ENCODE assay signal across 19 cellular contexts in genomic region chr10:49295297-49295696, GRCh38. TPM values are rescaled to one million over a fixed set of nuclear protein-coding genes. Genes with fewer than 3 reads are reported as not detected.
DNase-seq lines count a peak whose midpoint lies in the region; TF ChIP-seq lines count a peak whose summit lies in the region.
"Had no signal": no experiment of that assay in that cellular context is flagged by ENCODE, and none has a peak within 500 bp of the region (broad histone marks: within the 10 kb centered on the region; RNA-seq: fewer than 3 reads in every experiment).

No MANE protein-coding gene starts in this region.

- peaks cover 66% of the 10 kb centered on the region for H3K4me1 ChIP-seq in left ventricle myocardium inferior
- H3K4me1 ChIP-seq in right atrium auricular region, result peaks cover 0 to 41% of the 10 kb centered on the region in 2 donors
- H3K4me1 ChIP-seq in HEK293 (ENCODE audit: control insufficient read depth, insufficient read depth, low read length), result peaks cover 8% of the 10 kb centered on the region; the same call in 1 of the 2 replicates
- peaks cover 0 to 22% of the 10 kb centered on the region in 2 donors for H3K4me1 ChIP-seq in neuronal stem cell (ENCODE audit: control insufficient read depth in 2 of 2, insufficient read depth in 1 of 2, low read depth in 1 of 2, low read length in 2 of 2)
- H3K4me1 ChIP-seq in skeletal muscle tissue (ENCODE audit: control insufficient read depth in 3 of 3, insufficient read depth in 3 of 3, low read length in 3 of 3), result peaks cover 41 to 63% (median 54%) of the 10 kb centered on the region in 3 donors
- H3K4me1 ChIP-seq in mammary epithelial cell (ENCODE audit: insufficient read depth, low read length), result no peaks in the 10 kb centered on the region

- no peak overlapping the region for H3K23ac ChIP-seq in neuronal stem cell (ENCODE audit: low read depth, low read length, poor library complexity)

- in situ Hi-C loops in mammary epithelial cell (cut with MboI; ENCODE audit: low sequenced_read_pairs in 2 of 2), result no loop called here

- H3K79me1 ChIP-seq in neuronal stem cell (ENCODE audit: low read depth, low read length), result no peaks in the 10 kb centered on the region

- no peak overlapping the region for H3K4me3 ChIP-seq in left ventricle myocardium inferior
- no peak overlapping the region for H3K4me3 ChIP-seq in right atrium auricular region
- H3K4me3 ChIP-seq in HEK293 (ENCODE audit: low read depth, low read length), result no peak overlapping the region
- no peak overlapping the region for H3K4me3 ChIP-seq in neuronal stem cell (ENCODE audit: low read length in 2 of 2)
- peak overlapping the region in 1 of 3 donors; percentile 4 for H3K4me3 ChIP-seq in skeletal muscle tissue (ENCODE audit: low read length in 3 of 3)
- no peak overlapping the region for H3K4me3 ChIP-seq in mammary epithelial cell (replicated peaks in 1 of 3; ENCODE audit: insufficient read depth in 1 of 3, low read depth in 2 of 3, low read length in 3 of 3)
- H3K4me3 ChIP-seq: BLaER1, GM23338 had no signal

- TF ChIP-seq CTCF in left ventricle myocardium inferior (IDR thresholded peaks at IDR 0.05; ENCODE audit: borderline replicate concordance) (no peak), right atrium auricular region (IDR thresholded peaks at IDR 0.05) (no peak), HEK293 (tag by site-specific recombination; IDR thresholded peaks at IDR 0.05) (no peak), mammary epithelial cell (conservative IDR thresholded peaks at IDR 0.05 in 1 of 2, IDR thresholded peaks at IDR 0.05 in 1 of 2; ENCODE audit: extremely low read depth in 1 of 2, insufficient read depth in 1 of 2, low read depth in 1 of 2, low read length in 2 of 2) (no peak)

- CTCF ChIA-PET in HEK293 (lab: Yijun Ruan, JAX) (no interaction called here), mammary epithelial cell (lab: Charles Lee; ENCODE audit: low non-redundant PET) (no interaction called here)

- no peak overlapping the region for H2BK12ac ChIP-seq in neuronal stem cell (ENCODE audit: low read length)

- intact Hi-C loops in left ventricle myocardium inferior (cut with micrococcal nuclease), result no loop called here
- intact Hi-C loops in mammary epithelial cell (cut with micrococcal nuclease), result no loop called here

- H3K36me3 ChIP-seq in left ventricle myocardium inferior (no peaks in the 10 kb centered on the region), right atrium auricular region (no peaks in the 10 kb centered on the region), HEK293 (ENCODE audit: control insufficient read depth in 2 of 2, insufficient read depth in 1 of 2, low read length in 2 of 2) (no peaks in the 10 kb centered on the region), neuronal stem cell (replicated peaks in 1 of 2; ENCODE audit: control insufficient read depth in 2 of 2, insufficient read depth in 2 of 2, low read length in 2 of 2) (no peaks in the 10 kb centered on the region), skeletal muscle tissue (ENCODE audit: control insufficient read depth in 3 of 3, insufficient read depth in 3 of 3, low read length in 3 of 3) (peaks cover 0 to 8% (median 0%) of the 10 kb centered on the region in 3 donors), mammary epithelial cell (ENCODE audit: insufficient read depth, low read length) (no peaks in the 10 kb centered on the region)
- H3K36me3 ChIP-seq: BLaER1 had no signal

- H3K9ac ChIP-seq in neuronal stem cell (ENCODE audit: low read depth, low read length, poor library complexity) (no peak overlapping the region), skeletal muscle tissue (ENCODE audit: low read depth in 1 of 3, low read length in 3 of 3) (peak overlapping the region; percentile 11 to 98 (median 16)), mammary epithelial cell (ENCODE audit: insufficient read depth, low read length) (no peak overlapping the region)
- H3K9ac ChIP-seq: BLaER1 had no signal

- peak overlapping the region; percentile 11 for H3K18ac ChIP-seq in neuronal stem cell (ENCODE audit: low read length)

- no peak overlapping the region for H3K14ac ChIP-seq in neuronal stem cell (ENCODE audit: low read length)

- no peaks in the 10 kb centered on the region for H4K20me1 ChIP-seq in mammary epithelial cell (ENCODE audit: insufficient read depth, low read length)
- H4K20me1 ChIP-seq: BLaER1 had no signal

- H3K4ac ChIP-seq in neuronal stem cell (ENCODE audit: low read length), result no peak overlapping the region

- no peak overlapping the region for H4K8ac ChIP-seq in neuronal stem cell (ENCODE audit: low read depth, low read length)

- dilution Hi-C loops in mammary epithelial cell (cut with HindIII; ENCODE audit: low sequenced_read_pairs), result no loop called here

- no peak overlapping the region for H3K4me2 ChIP-seq in neuronal stem cell (ENCODE audit: insufficient read depth, low read length, poor library complexity, severe bottlenecking)
- no peak overlapping the region for H3K4me2 ChIP-seq in mammary epithelial cell (ENCODE audit: insufficient read depth, low read depth, low read length)
- H3K4me2 ChIP-seq: BLaER1, GM23338 had no signal

- H3K27me3 ChIP-seq in left ventricle myocardium inferior (ENCODE audit: low read depth) (no peaks in the 10 kb centered on the region), right atrium auricular region (no peaks in the 10 kb centered on the region), neuronal stem cell (ENCODE audit: control insufficient read depth in 3 of 3, insufficient read depth in 3 of 3, low read depth in 1 of 3, low read length in 3 of 3) (peaks cover 0 to 5% (median 0%) of the 10 kb centered on the region in 3 experiments), skeletal muscle tissue (ENCODE audit: control insufficient read depth in 3 of 3, insufficient read depth in 3 of 3, low read length in 3 of 3) (no peaks in the 10 kb centered on the region), mammary epithelial cell (ENCODE audit: insufficient read depth, low read length) (peaks cover 4% of the 10 kb centered on the region)
- H3K27me3 ChIP-seq: BLaER1 had no signal

- H2AK5ac ChIP-seq in neuronal stem cell (ENCODE audit: low read depth, low read length), result no peak overlapping the region

- no CpG with 5 or more reads among the region's 3 CpGs for WGBS in neuronal stem cell (ENCODE audit: extremely low coverage in 2 of 2, insufficient read length in 2 of 2, insufficient replicate concordance in 1 of 2), 2 donors
- 45% methylated on average over 3 of the region's 3 CpGs for WGBS in mammary epithelial cell (ENCODE audit: low coverage, missing lambda C conversion rate)

- POLR2A ChIA-PET in HEK293 (lab: Yijun Ruan, JAX), result no interaction called here

- H2BK120ac ChIP-seq in neuronal stem cell (ENCODE audit: low read depth, low read length), result no peak overlapping the region

- H2AFZ ChIP-seq in neuronal stem cell (ENCODE audit: low read length), result no peak overlapping the region
- H2AFZ ChIP-seq in mammary epithelial cell (ENCODE audit: low read depth, low read length), result no peak overlapping the region
- H2AFZ ChIP-seq: GM23338 had no signal

- no peaks in the 10 kb centered on the region for H3K9me3 ChIP-seq in left ventricle myocardium inferior (replicated peaks)
- no peaks in the 10 kb centered on the region for H3K9me3 ChIP-seq in right atrium auricular region
- H3K9me3 ChIP-seq in HEK293 (ENCODE audit: control insufficient read depth, insufficient read depth, low read depth, low read length), result no peaks in the 10 kb centered on the region
- H3K9me3 ChIP-seq in neuronal stem cell (replicated peaks in 1 of 2; ENCODE audit: control insufficient read depth in 2 of 2, insufficient read depth in 1 of 2, low read depth in 1 of 2, low read length in 2 of 2), result no peaks in the 10 kb centered on the region
- no peaks in the 10 kb centered on the region for H3K9me3 ChIP-seq in skeletal muscle tissue (ENCODE audit: control insufficient read depth in 3 of 3, low read length in 3 of 3)
- H3K9me3 ChIP-seq in mammary epithelial cell (replicated peaks; ENCODE audit: insufficient read depth, low read length), result no peaks in the 10 kb centered on the region
- H3K9me3 ChIP-seq: BLaER1 had no signal

- no peak overlapping the region for H2BK5ac ChIP-seq in neuronal stem cell (ENCODE audit: low read length)

- no TSS peak for BruUV-seq in mammary epithelial cell (replicated peaks; lab: Mats Ljungman, UMichigan)

- peak overlapping the region; percentile 96 for H3K27ac ChIP-seq in left ventricle myocardium inferior (replicated peaks)
- H3K27ac ChIP-seq in right atrium auricular region, result peak overlapping the region in 1 of 2 donors; percentile 37
- H3K27ac ChIP-seq in HEK293 (ENCODE audit: extremely low read depth, low read depth, low read length), result no peak overlapping the region
- no peak overlapping the region for H3K27ac ChIP-seq in neuronal stem cell (replicated peaks; ENCODE audit: low read length)
- peak overlapping the region; percentile 99 for H3K27ac ChIP-seq in skeletal muscle tissue (ENCODE audit: low read depth, low read length)
- H3K27ac ChIP-seq in mammary epithelial cell (ENCODE audit: insufficient read depth, low read depth, low read length), result no peak overlapping the region
- H3K27ac ChIP-seq: BLaER1 had no signal

- no peak overlapping the region for H4K91ac ChIP-seq in neuronal stem cell (ENCODE audit: low read depth, low read length, poor library complexity)

- DNase-seq in left ventricle myocardium inferior (no peak), right atrium auricular region (ENCODE audit: low spot score) (no peak), neuronal stem cell (ENCODE audit: low spot score) (no peak), NCI-H146 (lab: John Stamatoyannopoulos, UW) (no peak), mammary epithelial cell (no peak)
- DNase-seq: 8988T; CD4-positive, alpha-beta memory T cell; DMS153; DMS79; GDM1 had no signal

- H3K79me2 ChIP-seq in mammary epithelial cell (ENCODE audit: insufficient read depth, low read length), result no peaks in the 10 kb centered on the region

- H2BK15ac ChIP-seq in neuronal stem cell (ENCODE audit: low read length), result no peak overlapping the region

TF ChIP-seq in HEK293, 187 proteins besides CTCF, POLR2A, EP300 and RAD21:
- TF ChIP-seq ZIC2 (tag by site-specific recombination; IDR thresholded peaks at IDR 0.05) (peak; percentile 97), ZNF623 (tag by site-specific recombination; IDR thresholded peaks at IDR 0.05) (no peak)

RNA-seq across cellular contexts. Expression of gene C10orf71, which starts 3.7 kb away (rescaled TPM):
- total RNA-seq in left ventricle myocardium inferior (136 TPM), right atrium auricular region (10 to 100 TPM; 34.9 to 48.2 TPM), skeletal muscle tissue (4.7 TPM), mammary epithelial cell (not detected)
- polyA plus RNA-seq in neuronal stem cell (2013, experiment 1 of 2), result 0.01 TPM
- 0.03 TPM for polyA plus RNA-seq in neuronal stem cell (2013, experiment 2 of 2)
- not detected for polyA plus RNA-seq in mammary epithelial cell
- not detected for polyA minus RNA-seq in mammary epithelial cell
- total RNA-seq: A673; CD4-positive, alpha-beta memory T cell; Daoy; GM23338; HepG2 had no signal
- polyA plus RNA-seq: AG04450; CD14-positive monocyte; CD4-positive, alpha-beta memory T cell; GM23338; HepG2 had no signal

Comparison
In these comparisons a context has a peak if more than half of its experiments do, and no peak if none do; other contexts are left out.
1. H3K27ac ChIP-seq: peak in left ventricle myocardium inferior (single experiment) and skeletal muscle tissue (single experiment); none in HEK293 (single experiment), neuronal stem cell (single experiment) and mammary epithelial cell (single experiment).
2. H3K9ac ChIP-seq: peak in skeletal muscle tissue (3 of 3); none in neuronal stem cell (single experiment) and mammary epithelial cell (single experiment).